8 cellular contexts compared by ENCODE assay signal in genomic region chr15:33201376-33202189, GRCh38.
DNase-seq lines count a peak whose midpoint lies in the region; ATAC-seq and TF ChIP-seq lines count a peak whose summit lies in the region.

No MANE protein-coding gene starts in this region.

- H3K9me3 Mint-ChIP-seq in activated naive CD4-positive, alpha-beta T cell treated with anti-CD3 and anti-CD28 coated beads, Interleukin-2, amount 10 ng/mL, durations not matched to agents 7 days and 5 days = no peaks in the 10 kb centered on the region

- POLR2A ChIA-PET in RWPE1 (lab: Yijun Ruan, JAX; ENCODE audit: low non-redundant PET) = no interaction called here

- peak overlapping the region; percentile 53 for H3K4me3 Mint-ChIP-seq in activated naive CD4-positive, alpha-beta T cell treated with anti-CD3 and anti-CD28 coated beads, Interleukin-2, amount 10 ng/mL, durations not matched to agents 7 days and 5 days

- CTCF ChIA-PET in RWPE1 (lab: Yijun Ruan, JAX) = interaction anchor here (0.6 to 1.2 kb wide), 8 partner anchors 9 to 629 kb away, joined by 3 to 6 read pairs (median 3); no protein-coding TSS in a partner anchor
- CTCF ChIA-PET in activated naive CD4-positive, alpha-beta T cell treated with anti-CD3 and anti-CD28 coated beads, Interleukin-2, amount 10 ng/mL, durations not matched to agents 7 days and 5 days (lab: Charles Lee) = interaction anchor here (0.5 to 3.6 kb wide), 4 partner anchors 9 to 25 kb away, joined by 3 to 26 read pairs (median 4); no protein-coding TSS in a partner anchor

- no peaks in the 10 kb centered on the region for H3K36me3 Mint-ChIP-seq in activated naive CD4-positive, alpha-beta T cell treated with anti-CD3 and anti-CD28 coated beads, Interleukin-2, amount 10 ng/mL, durations not matched to agents 7 days and 5 days

- DNase-seq in COLO829 (ENCODE audit: low spot score) (peak; percentile 7), RWPE1 (ENCODE audit: low spot score) (peak; percentile 67), hepatic stellate cell (ENCODE audit: low spot score) (peak; percentile 10), D341Med (ENCODE audit: low spot score) (no peak)
- DNase-seq in activated naive CD4-positive, alpha-beta T cell treated with anti-CD3 and anti-CD28 coated beads, Interleukin-2, amount 10 ng/mL, durations not matched to agents 7 days and 5 days = peak; percentile 66
- peak; percentile 34 to 47 for DNase-seq in stimulated activated CD4-positive, alpha-beta T cell treated with anti-CD3 and anti-CD28 coated beads, Interleukin-12 subunit alpha, Interleukin-12 subunit beta, amount 100 ng/mL, for 24 hours (ENCODE audit: low read depth in 2 of 2)

- TF ChIP-seq CTCF in RWPE1 (conservative IDR thresholded peaks at IDR 0.05; ENCODE audit: low read depth) = no peak

- H3K27me3 Mint-ChIP-seq in activated naive CD4-positive, alpha-beta T cell treated with anti-CD3 and anti-CD28 coated beads, Interleukin-2, amount 10 ng/mL, durations not matched to agents 7 days and 5 days = peaks cover 9% of the 10 kb centered on the region

- H3K27ac ChIP-seq in RWPE1 = no peak overlapping the region

- peak overlapping the region; percentile 80 for H3K27ac Mint-ChIP-seq in activated naive CD4-positive, alpha-beta T cell treated with anti-CD3 and anti-CD28 coated beads, Interleukin-2, amount 10 ng/mL, durations not matched to agents 7 days and 5 days

- ATAC-seq in GM19438 (IDR thresholded peaks at IDR 0.05; ENCODE audit: low read depth, unreplicated experiment) = peak; percentile 82
- peak; percentile 77 for ATAC-seq in HG03469 (IDR thresholded peaks at IDR 0.05; ENCODE audit: unreplicated experiment)

- H3K4me1 Mint-ChIP-seq in activated naive CD4-positive, alpha-beta T cell treated with anti-CD3 and anti-CD28 coated beads, Interleukin-2, amount 10 ng/mL, durations not matched to agents 7 days and 5 days = peaks cover 27% of the 10 kb centered on the region
